ENCODE assay signal across 8 cellular contexts in the genomic region with DNA sequence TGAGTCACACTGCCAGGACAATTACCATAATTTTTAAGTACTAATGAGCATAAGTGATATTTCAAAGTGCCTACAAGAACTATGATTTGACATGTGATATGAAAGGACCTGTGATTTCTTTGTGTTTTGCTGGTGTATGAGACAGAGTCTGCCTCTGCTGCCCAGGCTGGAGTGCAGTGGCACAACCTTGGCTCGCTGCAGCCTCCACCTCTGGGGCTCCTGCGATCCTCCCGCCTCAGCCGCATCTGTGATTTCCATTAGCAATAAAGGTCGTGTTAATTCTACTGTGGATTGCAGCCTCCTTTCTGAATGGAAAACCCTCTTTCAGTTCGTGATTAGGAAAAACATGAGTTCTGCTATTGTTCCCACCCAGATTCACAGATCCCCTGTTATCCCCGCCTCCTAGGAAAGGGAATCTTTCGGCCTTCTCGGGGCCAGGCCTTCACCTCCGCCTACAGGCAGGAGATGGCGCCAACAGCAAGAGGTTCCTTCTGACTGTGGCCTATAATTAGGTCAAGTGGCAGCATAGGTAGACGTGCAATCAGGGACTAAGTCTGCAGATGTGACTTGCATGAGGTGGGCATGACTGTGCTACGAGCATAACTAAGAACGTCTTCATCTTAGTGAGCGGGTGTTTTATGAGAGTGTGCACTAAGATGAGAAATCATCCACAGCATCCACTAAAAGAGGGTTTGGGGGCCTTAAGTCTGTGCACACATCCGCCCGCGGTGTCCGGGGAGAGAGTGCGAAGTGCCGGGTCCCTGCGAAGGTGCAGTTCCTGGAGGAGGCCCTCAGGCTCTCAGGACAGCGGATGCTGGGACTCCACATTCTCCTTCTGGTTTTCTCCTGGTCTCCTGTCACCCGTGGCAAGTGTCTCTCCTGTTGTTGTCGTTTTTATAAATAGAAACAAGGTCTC. TPM values are rescaled to one million over a fixed set of nuclear protein-coding genes. Genes with fewer than 3 reads are reported as not detected.
DNase-seq lines count a peak whose midpoint lies in the region; ATAC-seq and TF ChIP-seq lines count a peak whose summit lies in the region.

No MANE protein-coding gene starts in this region.

- H3K4me2 ChIP-seq in osteoblast (ENCODE audit: insufficient read depth, low read length) = no peak overlapping the region

- H3K27ac ChIP-seq in esophagus squamous epithelium = no peak overlapping the region
- H3K27ac ChIP-seq in osteoblast (ENCODE audit: low read depth, low read length) = no peak overlapping the region

- no peaks in the 10 kb centered on the region for H3K9me3 ChIP-seq in esophagus squamous epithelium
- H3K9me3 ChIP-seq in osteoblast (ENCODE audit: low read depth, low read length) = no peaks in the 10 kb centered on the region

- DNase-seq in AG09309 (ENCODE audit: low read depth) = no peak
- peak; percentile 56 to 67 for DNase-seq in activated CD4-positive, alpha-beta T cell treated with anti-CD3 and anti-CD28 coated beads for 4 hours
- no peak for DNase-seq in esophagus squamous epithelium (lab: John Stamatoyannopoulos, UW)
- peak; percentile 90 for DNase-seq in osteoblast (ENCODE audit: insufficient read length, low spot score, missing footprints)
- no peak for DNase-seq in iPS-NIHi11 (ENCODE audit: low spot score)

- intact Hi-C loops in esophagus squamous epithelium (cut with DNase I) = loop anchor here (10.0 kb wide), 1 partner anchor 83 kb away; a partner anchor contains a TSS

- peak; percentile 75 for TF ChIP-seq CTCF in AG09309 (IDR thresholded peaks at IDR 0.05; ENCODE audit: control insufficient read depth, insufficient read depth, low read depth, low read length, missing control alignments)
- TF ChIP-seq CTCF in esophagus squamous epithelium (IDR thresholded peaks at IDR 0.05) = peak; percentile 50 to 87 (median 80)
- TF ChIP-seq CTCF in osteoblast (IDR thresholded peaks at IDR 0.05; ENCODE audit: extremely low read depth, low read depth, low read length) = peak; percentile 75

- no peaks in the 10 kb centered on the region for H3K79me2 ChIP-seq in osteoblast (ENCODE audit: insufficient read depth, low read length)

- no peaks in the 10 kb centered on the region for H4K20me1 ChIP-seq in osteoblast (ENCODE audit: insufficient read depth, low read length)

- no peak for TF ChIP-seq POLR2A in esophagus squamous epithelium (IDR thresholded peaks at IDR 0.05)

- H3K36me3 ChIP-seq in esophagus squamous epithelium = no peaks in the 10 kb centered on the region
- no peaks in the 10 kb centered on the region for H3K36me3 ChIP-seq in osteoblast (ENCODE audit: insufficient read depth, low read length)

- ATAC-seq in GM19328 (IDR thresholded peaks at IDR 0.05; ENCODE audit: unreplicated experiment) (peak; percentile 51), HG03439 (IDR thresholded peaks at IDR 0.05; ENCODE audit: unreplicated experiment) (peak; percentile 55), GM18520 (IDR thresholded peaks at IDR 0.05; ENCODE audit: unreplicated experiment) (no peak)

- H3K27me3 ChIP-seq in esophagus squamous epithelium (peaks cover 0 to 16% (median 0%) of the 10 kb centered on the region in 4 donors), osteoblast (ENCODE audit: insufficient read depth, low read length) (no peaks in the 10 kb centered on the region)

- H3K4me1 ChIP-seq in esophagus squamous epithelium = peaks cover 3 to 28% (median 22%) of the 10 kb centered on the region in 3 donors
- peaks cover 1% of the 10 kb centered on the region for H3K4me1 ChIP-seq in osteoblast (ENCODE audit: insufficient read depth, low read length)

- 49 to 81% methylated on average over 17 to 25 of the region's 25 CpGs for WGBS in esophagus squamous epithelium, 2 donors

- H2AFZ ChIP-seq in osteoblast (ENCODE audit: low read length) = no peak overlapping the region

- H3K4me3 ChIP-seq in AG09309 (ENCODE audit: control insufficient read depth, low read depth, low read length) (no peak overlapping the region), esophagus squamous epithelium (no peak overlapping the region), osteoblast (ENCODE audit: insufficient read depth, low read length) (no peak overlapping the region)

RNA-seq across cellular contexts. Expression of a gene that starts 23.1 kb away (rescaled TPM):
- total RNA-seq in esophagus squamous epithelium (10 to 100 TPM; 44.8 to 80.6 (median 54.5) TPM), osteoblast (0.29 and 0.72 TPM in 2 replicates)

RNA-seq across cellular contexts. Expression of a gene that starts 34.5 kb away (rescaled TPM):
- total RNA-seq in esophagus squamous epithelium = not detected
- not detected in 2 replicates for total RNA-seq in osteoblast

RNA-seq across cellular contexts. Expression of a gene that starts 41.2 kb away (rescaled TPM):
- total RNA-seq in esophagus squamous epithelium (10 to 100 TPM; 12.0 to 22.1 (median 13.8) TPM), osteoblast (12.4 and 15.9 TPM in 2 replicates)

RNA-seq across cellular contexts. Expression of a gene that starts 50.9 kb away (rescaled TPM):
- not detected for total RNA-seq in esophagus squamous epithelium
- total RNA-seq in osteoblast = not detected in 2 replicates

Comparison
In these comparisons a context has a peak if more than half of its experiments do, and no peak if none do; other contexts are left out.
1. DNase-seq: peak in activated CD4-positive, alpha-beta T cell treated with anti-CD3 and anti-CD28 coated beads for 4 hours (2 of 2) and osteoblast (single experiment); none in AG09309 (single experiment), esophagus squamous epithelium (single experiment) and iPS-NIHi11 (single experiment).
2. RNA of a gene that starts 23.1 kb away (total RNA-seq): 44.8 to 80.6 TPM in esophagus squamous epithelium; 0.29 to 0.72 TPM in osteoblast; every median in the first group is over 10 times any median in the second.
3. Peak in every context shown above with its lines, with median percentiles within 50 percentile points of each other: CTCF ChIP-seq.